Comparison of ENCODE assay signal across 17 cellular contexts in the genomic region with DNA sequence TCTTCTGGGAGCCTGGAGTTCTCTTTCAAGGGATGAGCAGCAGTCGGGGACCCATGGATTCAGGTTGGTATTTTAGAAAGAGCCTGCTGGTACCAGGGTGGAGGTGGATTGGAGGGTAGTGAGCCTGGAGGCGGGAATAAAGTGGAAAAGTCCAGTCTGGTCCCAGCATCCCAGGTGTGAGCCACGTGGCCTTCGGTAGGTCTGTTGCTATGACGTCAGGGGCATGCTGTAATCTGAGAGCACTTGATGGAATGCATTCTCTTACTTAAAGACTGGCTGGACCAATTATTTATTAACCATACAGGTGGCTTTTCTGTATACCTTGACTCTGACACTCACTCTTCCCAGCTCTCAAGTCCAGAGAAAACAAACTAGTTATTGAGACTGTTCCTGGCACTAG.
A peak's percentile ranks its signal among the peaks of the same experiment; 100 is the strongest.
DNase-seq lines count a peak whose midpoint lies in the region; ATAC-seq and TF ChIP-seq lines count a peak whose summit lies in the region.
"Had no signal": no experiment of that assay in that cellular context is flagged by ENCODE, and none has a peak within 500 bp of the region (broad histone marks: within the 10 kb centered on the region; RNA-seq: fewer than 3 reads in every experiment).

No MANE protein-coding gene starts in this region.

- no peak overlapping the region for H3K4me3 ChIP-seq in left ventricle myocardium inferior
- H3K4me3 ChIP-seq in vagina = no peak overlapping the region
- H3K4me3 ChIP-seq: Peyer's patch had no signal

- TF ChIP-seq CTCF in left ventricle myocardium inferior (IDR thresholded peaks at IDR 0.05; ENCODE audit: borderline replicate concordance) (no peak), vagina (IDR thresholded peaks at IDR 0.05) (no peak)

- H3K4me1 ChIP-seq in left ventricle myocardium inferior (no peaks in the 10 kb centered on the region), vagina (peaks cover 7% of the 10 kb centered on the region)
- H3K4me1 ChIP-seq: Peyer's patch had no signal

- H3K27me3 ChIP-seq in left ventricle myocardium inferior (ENCODE audit: low read depth) (no peaks in the 10 kb centered on the region), vagina (no peaks in the 10 kb centered on the region)
- H3K27me3 ChIP-seq: Peyer's patch had no signal

- H3K27ac ChIP-seq in left ventricle myocardium inferior (replicated peaks) (peak overlapping the region; percentile 50), vagina (peak overlapping the region; percentile 9)
- H3K27ac ChIP-seq: Peyer's patch had no signal

- no peak for ATAC-seq in Right ventricle myocardium inferior

- DNase-seq in left ventricle myocardium inferior = no peak
- DNase-seq in Right ventricle myocardium inferior (ENCODE audit: missing footprints) = no peak
- DNase-seq in SW480 (ENCODE audit: low spot score) = peak; percentile 53
- DNase-seq in left kidney (ENCODE audit: low read depth, low spot score) = peak; percentile 75
- DNase-seq in vagina (ENCODE audit: extremely low spot score in 2 of 2) = no peak
- no peak for DNase-seq in activated naive CD4-positive, alpha-beta T cell treated with anti-CD3 and anti-CD28 coated beads, Interleukin-2, amount 50 U/mL, for 16 hours
- DNase-seq in EL = no peak
- no peak for DNase-seq in dedifferentiated amniotic fluid mesenchymal stem cell (ENCODE audit: extremely low spot score)
- DNase-seq: H9, IMR-90, Kasumi-1, NCI-H1105 treated with DMSO at 0.1 percent for 48 hours, NCI-H2029 treated with DMSO at 0.1 percent for 48 hours, NCI-H226, NCI-H774, Peyer's patch, SIG-M5 had no signal

- no peaks in the 10 kb centered on the region for H3K36me3 ChIP-seq in left ventricle myocardium inferior
- H3K36me3 ChIP-seq in vagina = no peaks in the 10 kb centered on the region
- H3K36me3 ChIP-seq: Peyer's patch had no signal

- intact Hi-C loops in left ventricle myocardium inferior (cut with micrococcal nuclease) (no loop called here), Right ventricle myocardium inferior (cut with DNase I) (no loop called here), vagina (cut with DNase I) (no loop called here)

- no peak for TF ChIP-seq POLR2A in vagina (IDR thresholded peaks at IDR 0.05)

- H3K9me3 ChIP-seq in left ventricle myocardium inferior (replicated peaks) (no peaks in the 10 kb centered on the region), vagina (no peaks in the 10 kb centered on the region)
- H3K9me3 ChIP-seq: Peyer's patch had no signal

Comparison
In these comparisons a context has a peak if more than half of its experiments do, and no peak if none do; other contexts are left out.
1. DNase-seq: peak in SW480 (single experiment) and left kidney (single experiment); none in left ventricle myocardium inferior (single experiment), Right ventricle myocardium inferior (single experiment), vagina (0 of 2), activated naive CD4-positive, alpha-beta T cell treated with anti-CD3 and anti-CD28 coated beads, Interleukin-2, amount 50 U/mL, for 16 hours (single experiment), EL (single experiment) and dedifferentiated amniotic fluid mesenchymal stem cell (single experiment).